Comparison of ENCODE assay signal across 13 cellular contexts in the genomic region with DNA sequence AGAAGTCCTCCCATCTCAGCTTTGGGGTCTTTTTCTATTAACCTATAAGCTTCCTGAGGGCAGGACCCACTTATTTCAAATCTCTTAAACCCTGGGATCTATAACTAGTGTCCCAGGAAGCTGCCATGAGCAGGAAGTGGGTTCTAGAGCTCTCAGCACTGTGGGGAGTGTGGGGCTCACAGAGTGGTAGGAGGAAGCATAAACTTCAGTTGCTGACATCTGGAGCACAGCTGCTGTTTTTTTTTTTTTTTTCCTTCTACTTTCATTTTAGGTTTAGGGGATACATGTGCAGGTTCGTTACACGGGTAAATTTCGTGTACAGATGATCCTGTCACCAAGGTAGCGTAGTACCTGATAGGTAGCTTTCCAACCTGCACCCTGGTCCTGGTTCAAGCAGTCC. TPM values are rescaled to one million over a fixed set of nuclear protein-coding genes. Genes with fewer than 3 reads are reported as not detected.
A peak's percentile ranks its signal among the peaks of the same experiment; 100 is the strongest.
DNase-seq lines count a peak whose midpoint lies in the region; ATAC-seq, FAIRE-seq and TF ChIP-seq lines count a peak whose summit lies in the region.
"Had no signal": no experiment of that assay in that cellular context is flagged by ENCODE, and none has a peak within 500 bp of the region (broad histone marks: within the 10 kb centered on the region; RNA-seq: fewer than 3 reads in every experiment).

No MANE protein-coding gene starts in this region.

- intact Hi-C loops in breast epithelium (cut with DNase I; ENCODE audit: low total_unique reads) = no loop called here

- ATAC-seq in GM19372 (IDR thresholded peaks at IDR 0.05; ENCODE audit: low read depth, unreplicated experiment) (peak; percentile 43), HG02973 (IDR thresholded peaks at IDR 0.05; ENCODE audit: unreplicated experiment) (peak; percentile 82)
- ATAC-seq: HCT116 had no signal

- TF ChIP-seq POLR2A in NB4 (IDR thresholded peaks at IDR 0.05; ENCODE audit: extremely low read depth, insufficient read length) = no peak
- TF ChIP-seq POLR2A in breast epithelium (IDR thresholded peaks at IDR 0.05) = no peak
- TF ChIP-seq POLR2A in H54 (IDR thresholded peaks at IDR 0.05; ENCODE audit: low read depth, low read length) = no peak

- peaks cover 0 to 4% of the 10 kb centered on the region in 2 donors for H3K4me1 ChIP-seq in breast epithelium
- H3K4me1 ChIP-seq: SJCRH30 had no signal

- no peaks in the 10 kb centered on the region for H3K36me3 ChIP-seq in breast epithelium
- H3K36me3 ChIP-seq: brain microvascular endothelial cell, SJCRH30 had no signal

- H3K27me3 ChIP-seq in breast epithelium = no peaks in the 10 kb centered on the region
- H3K27me3 ChIP-seq: brain microvascular endothelial cell, SJCRH30 had no signal

- DNase-seq in GM12865 (ENCODE audit: low read depth) = peak; percentile 56
- DNase-seq in NB4 (ENCODE audit: low read depth) = peak; percentile 15
- DNase-seq in breast epithelium (ENCODE audit: low spot score in 2 of 2) = no peak
- no peak for DNase-seq in activated effector memory CD4-positive, alpha-beta T cell treated with Interleukin-2 at 50 U/mL for 16 hours
- no peak for DNase-seq in stimulated activated CD4-positive, alpha-beta T cell treated with anti-CD3 and anti-CD28 coated beads, Interleukin-4, amount 100 ng/mL, for 1 hour
- no peak for DNase-seq in H54 (ENCODE audit: insufficient read length, low spot score)
- DNase-seq: brain microvascular endothelial cell, DMS53 had no signal

- H3K4me3 ChIP-seq in GM12865 (ENCODE audit: low read depth, low read length) = no peak overlapping the region
- no peak overlapping the region for H3K4me3 ChIP-seq in NB4 (ENCODE audit: low read depth, low read length)
- no peak overlapping the region for H3K4me3 ChIP-seq in breast epithelium
- H3K4me3 ChIP-seq: SJCRH30, smooth muscle cell had no signal

- H3K27ac ChIP-seq in breast epithelium = no peak overlapping the region
- H3K27ac ChIP-seq: brain microvascular endothelial cell, SJCRH30 had no signal

- no peaks in the 10 kb centered on the region for H3K9me3 ChIP-seq in breast epithelium
- H3K9me3 ChIP-seq: SJCRH30 had no signal

- no peak for FAIRE-seq in H54 (lab: Jason Lieb, UNC)

- TF ChIP-seq CTCF in GM12865 (IDR thresholded peaks at IDR 0.05; ENCODE audit: insufficient read depth, low read depth, low read length, missing control alignments) (no peak), NB4 (IDR thresholded peaks at IDR 0.05; ENCODE audit: low read depth, low read length) (no peak), breast epithelium (IDR thresholded peaks at IDR 0.05) (no peak)

RNA-seq across cellular contexts. Expression of a gene that starts 59.3 kb away (rescaled TPM):
- 10 to 100 TPM; 18.2 to 47.3 (median 41.0) TPM for total RNA-seq in breast epithelium

Comparison
In these comparisons a context has a peak if more than half of its experiments do, and no peak if none do; other contexts are left out.
1. DNase-seq: peak in GM12865 (single experiment) and NB4 (single experiment); none in breast epithelium (0 of 2), activated effector memory CD4-positive, alpha-beta T cell treated with Interleukin-2 at 50 U/mL for 16 hours (single experiment), stimulated activated CD4-positive, alpha-beta T cell treated with anti-CD3 and anti-CD28 coated beads, Interleukin-4, amount 100 ng/mL, for 1 hour (single experiment) and H54 (single experiment).